In the genomic region with DNA sequence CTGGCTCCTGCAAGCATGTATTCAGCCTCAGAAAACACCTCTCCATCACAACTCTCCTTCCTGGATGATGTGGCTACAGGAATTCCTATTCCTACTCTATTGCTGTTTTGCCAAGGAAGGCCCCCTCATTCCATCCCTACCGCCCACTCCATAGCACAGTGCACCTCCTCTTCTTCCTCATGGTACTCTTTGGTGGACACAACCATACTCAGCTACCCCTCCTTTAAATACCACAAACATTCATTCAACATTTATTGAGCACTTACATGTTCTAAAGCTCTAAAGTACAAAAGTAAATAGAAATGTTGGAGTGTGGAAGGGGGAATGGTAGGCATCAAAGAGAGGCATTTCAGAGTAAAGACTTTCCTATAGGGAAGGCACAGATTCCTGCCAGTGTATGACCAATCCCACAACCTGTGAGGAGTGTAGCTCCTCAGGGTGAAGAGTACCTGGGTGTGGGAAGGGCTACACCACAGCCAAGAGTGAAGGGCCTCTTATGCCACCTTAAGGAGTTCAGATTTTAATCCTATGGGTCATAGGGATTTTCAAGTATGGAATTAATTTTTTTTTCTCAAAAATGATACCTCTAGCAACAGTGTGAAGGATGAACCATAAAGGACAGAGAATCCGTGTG, we compare ENCODE assay signal across 24 cellular contexts. TPM values are rescaled to one million over a fixed set of nuclear protein-coding genes. Genes with fewer than 3 reads are reported as not detected.
"Had no signal": no experiment of that assay in that cellular context is flagged by ENCODE, and none has a peak within 500 bp of the region (broad histone marks: within the 10 kb centered on the region; RNA-seq: fewer than 3 reads in every experiment).

No MANE protein-coding gene starts in this region.

- H3K27ac ChIP-seq: body of pancreas, ovary, psoas muscle, uterus, WERI-Rb-1 had no signal

- H3K27me3 ChIP-seq: body of pancreas, ovary, tibial nerve, uterus had no signal

- H3K36me3 ChIP-seq: ovary, uterus, WERI-Rb-1 had no signal

- H3K9me3 ChIP-seq: ovary, psoas muscle, uterus had no signal

- H3K4me3 Mint-ChIP-seq: activated CD4-positive, alpha-beta T cell treated with anti-CD3 and anti-CD28 coated beads, Interleukin-2, amount 10 ng/mL, durations not matched to agents 7 days and 5 days; activated CD8-positive, alpha-beta T cell treated with anti-CD3 and anti-CD28 coated beads, Interleukin-2, amount 10 ng/mL, durations not matched to agents 7 days and 5 days; activated naive CD8-positive, alpha-beta T cell treated with anti-CD3 and anti-CD28 coated beads, Interleukin-2, amount 50 U/mL, for 24 hours; activated T-helper 1 cell treated with anti-CD3 and anti-CD28 coated beads, Interleukin-12 subunit alpha, Interleukin-12 subunit beta, Interleukin-2, Interleukin-4 antibody, amounts not matched to agents 30 ng/mL and 10 ng/mL and 1 ng/mL, durations not matched to agents 14 hours and 24 hours and 36 hours; natural killer cell; stimulated activated naive CD8-positive, alpha-beta T cell treated with anti-CD3 and anti-CD28 coated beads, Interleukin-15, amount 100 ng/mL, for 72 hours had no signal

- H3K9me3 Mint-ChIP-seq: activated CD4-positive, alpha-beta T cell treated with anti-CD3 and anti-CD28 coated beads, Interleukin-2, amount 10 ng/mL, durations not matched to agents 7 days and 5 days; activated T-helper 1 cell treated with anti-CD3 and anti-CD28 coated beads, Interleukin-12 subunit alpha, Interleukin-12 subunit beta, Interleukin-2, Interleukin-4 antibody, amounts not matched to agents 30 ng/mL and 10 ng/mL and 1 ng/mL, durations not matched to agents 14 hours and 24 hours and 36 hours; natural killer cell had no signal

- H3K36me3 Mint-ChIP-seq: natural killer cell had no signal

- ATAC-seq: activated CD8-positive, alpha-beta T cell treated with anti-CD3 and anti-CD28 coated beads, Interleukin-2, amount 10 ng/mL, durations not matched to agents 7 days and 5 days; activated naive CD8-positive, alpha-beta T cell treated with anti-CD3 and anti-CD28 coated beads, Interleukin-2, amount 50 U/mL, for 24 hours; body of pancreas; esophagus mucosa; natural killer cell; psoas muscle; stimulated activated naive CD8-positive, alpha-beta T cell treated with anti-CD3 and anti-CD28 coated beads, Interleukin-15, amount 100 ng/mL, for 72 hours had no signal

- H3K27ac Mint-ChIP-seq: activated CD4-positive, alpha-beta T cell treated with anti-CD3 and anti-CD28 coated beads, Interleukin-2, amount 10 ng/mL, durations not matched to agents 7 days and 5 days; activated CD8-positive, alpha-beta T cell treated with anti-CD3 and anti-CD28 coated beads, Interleukin-2, amount 10 ng/mL, durations not matched to agents 7 days and 5 days; activated naive CD8-positive, alpha-beta T cell treated with anti-CD3 and anti-CD28 coated beads, Interleukin-2, amount 50 U/mL, for 24 hours; activated T-helper 1 cell treated with anti-CD3 and anti-CD28 coated beads, Interleukin-12 subunit alpha, Interleukin-12 subunit beta, Interleukin-2, Interleukin-4 antibody, amounts not matched to agents 30 ng/mL and 10 ng/mL and 1 ng/mL, durations not matched to agents 14 hours and 24 hours and 36 hours; natural killer cell; stimulated activated naive CD8-positive, alpha-beta T cell treated with anti-CD3 and anti-CD28 coated beads, Interleukin-15, amount 100 ng/mL, for 72 hours had no signal

- H3K4me1 ChIP-seq: psoas muscle had no signal

- H3K4me3 ChIP-seq: body of pancreas, ovary, psoas muscle, tibial nerve, uterus had no signal

- DNase-seq: activated CD4-positive, alpha-beta T cell treated with anti-CD3 and anti-CD28 coated beads, Interleukin-2, amount 10 ng/mL, durations not matched to agents 7 days and 5 days; activated CD4-positive, CD25-positive, alpha-beta regulatory T cell treated with anti-CD3 and anti-CD28 coated beads, Interleukin-2, amount 50 U/mL, for 72 hours; activated CD8-positive, alpha-beta T cell treated with anti-CD3 and anti-CD28 coated beads, Interleukin-2, amount 10 ng/mL, durations not matched to agents 7 days and 5 days; activated gamma-delta T cell; activated naive CD4-positive, alpha-beta T cell treated with anti-CD3 and anti-CD28 coated beads, Interleukin-2, amount 50 U/mL, for 16 hours; activated naive CD8-positive, alpha-beta T cell treated with anti-CD3 and anti-CD28 coated beads, Interleukin-2, amount 50 U/mL, for 24 hours; body of pancreas; caudate nucleus; dermis blood vessel endothelial cell; effector memory CD4-positive, alpha-beta T cell; foreskin melanocyte; hippocampal formation; natural killer cell; ovary; psoas muscle; right cardiac atrium; stimulated activated CD4-positive, alpha-beta T cell treated with anti-CD3 and anti-CD28 coated beads, Interleukin-12 subunit alpha, Interleukin-12 subunit beta, amount 100 ng/mL, for 4 hours; stimulated activated naive CD8-positive, alpha-beta T cell treated with anti-CD3 and anti-CD28 coated beads, Interleukin-15, amount 100 ng/mL, for 72 hours; T-helper 1 cell; uterus; WERI-Rb-1 had no signal

- H3K4me1 Mint-ChIP-seq: activated CD4-positive, alpha-beta T cell treated with anti-CD3 and anti-CD28 coated beads, Interleukin-2, amount 10 ng/mL, durations not matched to agents 7 days and 5 days; activated naive CD8-positive, alpha-beta T cell treated with anti-CD3 and anti-CD28 coated beads, Interleukin-2, amount 50 U/mL, for 24 hours; natural killer cell; stimulated activated naive CD8-positive, alpha-beta T cell treated with anti-CD3 and anti-CD28 coated beads, Interleukin-15, amount 100 ng/mL, for 72 hours had no signal

RNA-seq across cellular contexts. Expression of gene STARD13, which starts 42.5 kb away (rescaled TPM):
- total RNA-seq: activated CD8-positive, alpha-beta T cell treated with anti-CD3 and anti-CD28 coated beads, Interleukin-2, amount 10 ng/mL, durations not matched to agents 7 days and 5 days; natural killer cell had no signal
